ENCODE assay signal across 1 cellular context in the genomic region with DNA sequence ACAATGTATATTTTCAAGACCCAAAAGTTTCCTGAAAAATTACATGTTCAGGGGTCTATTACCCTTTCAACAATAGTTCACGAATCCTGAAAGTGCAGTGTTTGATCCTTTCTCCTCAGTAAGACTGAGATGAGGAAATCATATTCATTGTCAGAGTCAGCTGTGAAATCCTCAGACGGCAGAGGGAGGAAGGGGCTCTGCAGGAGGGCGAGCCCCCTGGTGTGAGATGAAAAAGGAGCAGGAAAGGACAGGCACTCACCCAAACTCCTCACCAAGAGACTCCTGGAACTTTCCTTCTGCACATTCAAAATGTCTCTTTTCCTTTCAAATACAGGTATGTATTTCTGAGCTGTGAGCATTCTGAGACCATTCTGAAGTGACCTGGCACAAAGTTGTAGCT.
TF ChIP-seq lines count a peak whose summit lies in the region.

No MANE protein-coding gene starts in this region.

TF ChIP-seq in SK-N-SH, 30 proteins besides CTCF, POLR2A, EP300 and RAD21:
- TF ChIP-seq, protein P1, sequence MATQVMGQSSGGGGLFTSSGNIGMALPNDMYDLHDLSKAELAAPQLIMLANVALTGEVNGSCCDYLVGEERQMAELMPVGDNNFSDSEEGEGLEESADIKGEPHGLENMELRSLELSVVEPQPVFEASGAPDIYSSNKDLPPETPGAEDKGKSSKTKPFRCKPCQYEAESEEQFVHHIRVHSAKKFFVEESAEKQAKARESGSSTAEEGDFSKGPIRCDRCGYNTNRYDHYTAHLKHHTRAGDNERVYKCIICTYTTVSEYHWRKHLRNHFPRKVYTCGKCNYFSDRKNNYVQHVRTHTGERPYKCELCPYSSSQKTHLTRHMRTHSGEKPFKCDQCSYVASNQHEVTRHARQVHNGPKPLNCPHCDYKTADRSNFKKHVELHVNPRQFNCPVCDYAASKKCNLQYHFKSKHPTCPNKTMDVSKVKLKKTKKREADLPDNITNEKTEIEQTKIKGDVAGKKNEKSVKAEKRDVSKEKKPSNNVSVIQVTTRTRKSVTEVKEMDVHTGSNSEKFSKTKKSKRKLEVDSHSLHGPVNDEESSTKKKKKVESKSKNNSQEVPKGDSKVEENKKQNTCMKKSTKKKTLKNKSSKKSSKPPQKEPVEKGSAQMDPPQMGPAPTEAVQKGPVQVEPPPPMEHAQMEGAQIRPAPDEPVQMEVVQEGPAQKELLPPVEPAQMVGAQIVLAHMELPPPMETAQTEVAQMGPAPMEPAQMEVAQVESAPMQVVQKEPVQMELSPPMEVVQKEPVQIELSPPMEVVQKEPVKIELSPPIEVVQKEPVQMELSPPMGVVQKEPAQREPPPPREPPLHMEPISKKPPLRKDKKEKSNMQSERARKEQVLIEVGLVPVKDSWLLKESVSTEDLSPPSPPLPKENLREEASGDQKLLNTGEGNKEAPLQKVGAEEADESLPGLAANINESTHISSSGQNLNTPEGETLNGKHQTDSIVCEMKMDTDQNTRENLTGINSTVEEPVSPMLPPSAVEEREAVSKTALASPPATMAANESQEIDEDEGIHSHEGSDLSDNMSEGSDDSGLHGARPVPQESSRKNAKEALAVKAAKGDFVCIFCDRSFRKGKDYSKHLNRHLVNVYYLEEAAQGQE (IDR thresholded peaks at IDR 0.05; ENCODE audit: low read depth, low read length): no peak
- TF ChIP-seq EZH2phosphoT487 (IDR thresholded peaks at IDR 0.05; ENCODE audit: borderline replicate concordance, low read depth): no peak
- TF ChIP-seq, protein P2, sequence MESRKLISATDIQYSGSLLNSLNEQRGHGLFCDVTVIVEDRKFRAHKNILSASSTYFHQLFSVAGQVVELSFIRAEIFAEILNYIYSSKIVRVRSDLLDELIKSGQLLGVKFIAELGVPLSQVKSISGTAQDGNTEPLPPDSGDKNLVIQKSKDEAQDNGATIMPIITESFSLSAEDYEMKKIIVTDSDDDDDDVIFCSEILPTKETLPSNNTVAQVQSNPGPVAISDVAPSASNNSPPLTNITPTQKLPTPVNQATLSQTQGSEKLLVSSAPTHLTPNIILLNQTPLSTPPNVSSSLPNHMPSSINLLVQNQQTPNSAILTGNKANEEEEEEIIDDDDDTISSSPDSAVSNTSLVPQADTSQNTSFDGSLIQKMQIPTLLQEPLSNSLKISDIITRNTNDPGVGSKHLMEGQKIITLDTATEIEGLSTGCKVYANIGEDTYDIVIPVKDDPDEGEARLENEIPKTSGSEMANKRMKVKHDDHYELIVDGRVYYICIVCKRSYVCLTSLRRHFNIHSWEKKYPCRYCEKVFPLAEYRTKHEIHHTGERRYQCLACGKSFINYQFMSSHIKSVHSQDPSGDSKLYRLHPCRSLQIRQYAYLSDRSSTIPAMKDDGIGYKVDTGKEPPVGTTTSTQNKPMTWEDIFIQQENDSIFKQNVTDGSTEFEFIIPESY (IDR thresholded peaks at IDR 0.05; ENCODE audit: borderline replicate concordance, low read depth): no peak
- no peak for TF ChIP-seq TCF12 (IDR thresholded peaks at IDR 0.05)
- TF ChIP-seq NRF1 (IDR thresholded peaks at IDR 0.05; ENCODE audit: low read depth, low read length): no peak
- no peak for TF ChIP-seq MEF2A (IDR thresholded peaks at IDR 0.05; ENCODE audit: borderline replicate concordance, low read depth)
- TF ChIP-seq YY1 (IDR thresholded peaks at IDR 0.05; ENCODE audit: low read depth): no peak
- no peak for TF ChIP-seq GATA2 (CRISPR knock-in tag; IDR thresholded peaks at IDR 0.05)
- no peak for TF ChIP-seq ELF1 (IDR thresholded peaks at IDR 0.05)
- TF ChIP-seq, protein P3, sequence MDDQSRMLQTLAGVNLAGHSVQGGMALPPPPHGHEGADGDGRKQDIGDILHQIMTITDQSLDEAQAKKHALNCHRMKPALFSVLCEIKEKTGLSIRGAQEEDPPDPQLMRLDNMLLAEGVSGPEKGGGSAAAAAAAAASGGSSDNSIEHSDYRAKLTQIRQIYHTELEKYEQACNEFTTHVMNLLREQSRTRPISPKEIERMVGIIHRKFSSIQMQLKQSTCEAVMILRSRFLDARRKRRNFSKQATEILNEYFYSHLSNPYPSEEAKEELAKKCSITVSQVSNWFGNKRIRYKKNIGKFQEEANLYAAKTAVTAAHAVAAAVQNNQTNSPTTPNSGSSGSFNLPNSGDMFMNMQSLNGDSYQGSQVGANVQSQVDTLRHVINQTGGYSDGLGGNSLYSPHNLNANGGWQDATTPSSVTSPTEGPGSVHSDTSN (IDR thresholded peaks at IDR 0.05): no peak
- no peak for TF ChIP-seq JUND (IDR thresholded peaks at IDR 0.05)
TF ChIP-seq in SK-N-SH: peak in this region for 0.
